21 cellular contexts compared by ENCODE assay signal in the genomic region with DNA sequence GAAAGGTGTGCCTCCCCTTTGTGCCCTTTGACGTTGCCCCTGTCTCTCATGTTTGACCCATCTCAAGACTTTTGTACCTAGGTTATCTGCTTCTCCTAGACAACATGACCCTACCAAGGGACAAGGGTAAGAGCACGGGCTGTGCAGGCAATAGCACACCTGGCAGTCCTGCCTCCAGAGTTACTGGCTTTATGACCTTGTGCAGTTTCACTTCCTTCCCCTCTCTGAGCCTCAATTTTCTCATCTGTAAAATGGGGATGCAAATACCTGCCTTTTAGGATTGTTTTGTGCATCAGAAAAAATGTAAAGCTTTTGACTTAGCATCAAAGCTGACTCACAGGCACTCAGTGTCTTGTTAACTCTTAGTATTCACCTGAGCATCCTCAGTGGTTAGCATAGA. TPM values are rescaled to one million over a fixed set of nuclear protein-coding genes. Genes with fewer than 3 reads are reported as not detected.
DNase-seq lines count a peak whose midpoint lies in the region; ATAC-seq, FAIRE-seq and TF ChIP-seq lines count a peak whose summit lies in the region.
"Had no signal": no experiment of that assay in that cellular context is flagged by ENCODE, and none has a peak within 500 bp of the region (broad histone marks: within the 10 kb centered on the region; RNA-seq: fewer than 3 reads in every experiment).

No MANE protein-coding gene starts in this region.

- no peak for ATAC-seq in central memory CD8-positive, alpha-beta T cell (replicated peaks; ENCODE audit: extremely low read depth, poor library complexity, severe bottlenecking)
- peak; percentile 44 for ATAC-seq in stimulated activated memory B cell treated with anti-CD40 and anti-IgM and Interleukin-4, amounts not matched to agents 10 μg/mL and 1 μg/mL and 100 μg/mL, for 72 hours
- ATAC-seq: activated CD4-positive, alpha-beta T cell treated with anti-CD3 and anti-CD28 coated beads for 36 hours; right cardiac atrium had no signal

- no peak for DNase-seq in activated naive CD4-positive, alpha-beta T cell (lab: John Stamatoyannopoulos, UW)
- DNase-seq in NAMALWA (ENCODE audit: low spot score): peak; percentile 74
- DNase-seq in central memory CD8-positive, alpha-beta T cell (ENCODE audit: low spot score in 2 of 2): peak in 1 of 2 donors; percentile 9
- no peak for DNase-seq in GM03348 (ENCODE audit: low spot score)
- DNase-seq in H54 (ENCODE audit: insufficient read length, low spot score): no peak
- DNase-seq in H7: no peak
- DNase-seq: activated CD4-positive, alpha-beta T cell treated with anti-CD3 and anti-CD28 coated beads for 36 hours; brain microvascular endothelial cell; Caco-2; effector CD8-positive, alpha-beta T cell; GF-D8; MG63; NCI-H2081; NCI-H524; right cardiac atrium; stimulated activated CD4-positive, alpha-beta T cell treated with anti-CD3 and anti-CD28 coated beads, Interleukin-1b, Interleukin-23, amount 100 ng/mL, for 48 hours had no signal

- FAIRE-seq in H54 (lab: Jason Lieb, UNC): no peak

- H3K27me3 ChIP-seq in H7 (ENCODE audit: control insufficient read depth, insufficient read depth, low read length): peaks cover 1% of the 10 kb centered on the region; the same call in 1 of the 2 replicates
- H3K27me3 ChIP-seq: brain microvascular endothelial cell, MG63, Peyer's patch, tibial artery had no signal

- H3K27me3 Mint-ChIP-seq in activated naive CD4-positive, alpha-beta T cell treated with anti-CD3 and anti-CD28 coated beads, Interleukin-2, amount 50 U/mL, for 24 hours: no peaks in the 10 kb centered on the region
- no peaks in the 10 kb centered on the region for H3K27me3 Mint-ChIP-seq in central memory CD8-positive, alpha-beta T cell
- H3K27me3 Mint-ChIP-seq in stimulated activated memory B cell treated with anti-CD40 and anti-IgM and Interleukin-4, amounts not matched to agents 10 μg/mL and 1 μg/mL and 100 μg/mL, for 72 hours: no peaks in the 10 kb centered on the region
- H3K27me3 Mint-ChIP-seq: activated CD4-positive, alpha-beta T cell treated with anti-CD3 and anti-CD28 coated beads for 36 hours had no signal

- H3K36me3 Mint-ChIP-seq in activated naive CD4-positive, alpha-beta T cell treated with anti-CD3 and anti-CD28 coated beads, Interleukin-2, amount 50 U/mL, for 24 hours: peaks cover 10% of the 10 kb centered on the region
- peaks cover 31% of the 10 kb centered on the region for H3K36me3 Mint-ChIP-seq in central memory CD8-positive, alpha-beta T cell (ENCODE audit: insufficient read depth)
- peaks cover 42% of the 10 kb centered on the region for H3K36me3 Mint-ChIP-seq in stimulated activated memory B cell treated with anti-CD40 and anti-IgM and Interleukin-4, amounts not matched to agents 10 μg/mL and 1 μg/mL and 100 μg/mL, for 72 hours

- H3K9me3 Mint-ChIP-seq in activated naive CD4-positive, alpha-beta T cell treated with anti-CD3 and anti-CD28 coated beads, Interleukin-2, amount 50 U/mL, for 24 hours: no peaks in the 10 kb centered on the region
- no peaks in the 10 kb centered on the region for H3K9me3 Mint-ChIP-seq in central memory CD8-positive, alpha-beta T cell
- no peaks in the 10 kb centered on the region for H3K9me3 Mint-ChIP-seq in stimulated activated memory B cell treated with anti-CD40 and anti-IgM and Interleukin-4, amounts not matched to agents 10 μg/mL and 1 μg/mL and 100 μg/mL, for 72 hours
- H3K9me3 Mint-ChIP-seq: activated T-helper 2 cell treated with anti-CD3 and anti-CD28 coated beads, Interferon-gamma antibody, Interleukin-2, Interleukin-4, amounts not matched to agents 10 μg/mL and 5 μg/mL and 100 μg/mL, durations not matched to agents 14 hours and 24 hours and 36 hours had no signal

- H3K4me1 Mint-ChIP-seq in activated naive CD4-positive, alpha-beta T cell treated with anti-CD3 and anti-CD28 coated beads, Interleukin-2, amount 50 U/mL, for 24 hours: peaks cover 58% of the 10 kb centered on the region
- peaks cover 20% of the 10 kb centered on the region for H3K4me1 Mint-ChIP-seq in central memory CD8-positive, alpha-beta T cell
- peaks cover 51% of the 10 kb centered on the region for H3K4me1 Mint-ChIP-seq in stimulated activated memory B cell treated with anti-CD40 and anti-IgM and Interleukin-4, amounts not matched to agents 10 μg/mL and 1 μg/mL and 100 μg/mL, for 72 hours

- H3K4me3 ChIP-seq in H7 (ENCODE audit: insufficient read depth, low read depth, low read length): no peak overlapping the region
- H3K4me3 ChIP-seq: MG63, Peyer's patch, tibial artery had no signal

- peaks cover 2% of the 10 kb centered on the region; the same call in 1 of the 2 replicates for H3K36me3 ChIP-seq in H7 (replicated peaks; ENCODE audit: control insufficient read depth, insufficient read depth, low read length)
- H3K36me3 ChIP-seq: brain microvascular endothelial cell, Peyer's patch, tibial artery had no signal

- peak overlapping the region; percentile 94 for H3K27ac Mint-ChIP-seq in activated naive CD4-positive, alpha-beta T cell treated with anti-CD3 and anti-CD28 coated beads, Interleukin-2, amount 50 U/mL, for 24 hours
- peak overlapping the region; percentile 89 for H3K27ac Mint-ChIP-seq in central memory CD8-positive, alpha-beta T cell (ENCODE audit: low read depth)
- peak overlapping the region; percentile 69 for H3K27ac Mint-ChIP-seq in stimulated activated memory B cell treated with anti-CD40 and anti-IgM and Interleukin-4, amounts not matched to agents 10 μg/mL and 1 μg/mL and 100 μg/mL, for 72 hours
- H3K27ac Mint-ChIP-seq: activated CD4-positive, alpha-beta T cell treated with anti-CD3 and anti-CD28 coated beads for 36 hours had no signal

- H3K4me3 Mint-ChIP-seq in activated naive CD4-positive, alpha-beta T cell treated with anti-CD3 and anti-CD28 coated beads, Interleukin-2, amount 50 U/mL, for 24 hours: no peak overlapping the region
- H3K4me3 Mint-ChIP-seq in central memory CD8-positive, alpha-beta T cell: no peak overlapping the region
- peak overlapping the region; percentile 17 for H3K4me3 Mint-ChIP-seq in stimulated activated memory B cell treated with anti-CD40 and anti-IgM and Interleukin-4, amounts not matched to agents 10 μg/mL and 1 μg/mL and 100 μg/mL, for 72 hours
- H3K4me3 Mint-ChIP-seq: activated CD4-positive, alpha-beta T cell treated with anti-CD3 and anti-CD28 coated beads for 36 hours had no signal

- TF ChIP-seq POLR2A in H54 (IDR thresholded peaks at IDR 0.05; ENCODE audit: low read depth, low read length): no peak

RNA-seq across cellular contexts. Expression of a gene that starts 36.4 kb away (rescaled TPM):
- total RNA-seq in H7 (2014; rRNA removed; shearing (Covaris generic)): 13.0 and 20.1 TPM in 2 replicates
